ENCODE assay signal across 29 cellular contexts in genomic region chr19:28691683-28692082, GRCh38.
"Had no signal": no experiment of that assay in that cellular context is flagged by ENCODE, and none has a peak within 500 bp of the region (broad histone marks: within the 10 kb centered on the region; RNA-seq: fewer than 3 reads in every experiment).

No MANE protein-coding gene starts in this region.

- DNase-seq: activated CD4-positive, alpha-beta T cell treated with anti-CD3 and anti-CD28 coated beads for 36 hours; activated CD4-positive, alpha-beta T cell treated with anti-CD3 and anti-CD28 coated beads, Interleukin-2, amount 10 ng/mL, durations not matched to agents 7 days and 5 days; activated CD4-positive, alpha-beta T cell treated with anti-CD3 and anti-CD28 coated beads, Interleukin-2, amount 50 U/mL, for 48 hours; activated CD8-positive, alpha-beta T cell treated with anti-CD3 and anti-CD28 coated beads, Interleukin-2, amount 10 ng/mL, durations not matched to agents 7 days and 5 days; activated gamma-delta T cell; activated naive CD4-positive, alpha-beta T cell treated with Interleukin-2 at 50 U/mL for 16 hours; activated naive CD8-positive, alpha-beta T cell treated with anti-CD3 and anti-CD28 coated beads, Interleukin-2, amount 10 ng/mL, durations not matched to agents 7 days and 5 days; activated T-cell treated with anti-CD3 and anti-CD28 coated beads, Interleukin-2, amount 50 U/mL, for 24 hours; adrenal gland; anterior cingulate cortex; central memory CD4-positive, alpha-beta T cell; Karpas-422; NCI-H1048; NCI-H1105 treated with DMSO at 0.1 percent for 48 hours; NCI-H1436; NCI-H1694; NCI-H1930; NCI-H2081 treated with DMSO at 0.1 percent for 48 hours; NCI-H226; NCI-H446 treated with DMSO at 0.1 percent for 48 hours; NCI-H524; NCI-H69; SHP77; SJCRH30; T1000 had no signal

- H3K4me3 ChIP-seq: adrenal gland, SJCRH30, SK-N-MC had no signal

- ATAC-seq: activated CD4-positive, alpha-beta T cell treated with anti-CD3 and anti-CD28 coated beads for 36 hours; activated CD4-positive, CD25-positive, alpha-beta regulatory T cell treated with anti-CD3 and anti-CD28 coated beads, Interleukin-2, amount 50 U/mL, for 24 hours; activated CD8-positive, alpha-beta T cell treated with anti-CD3 and anti-CD28 coated beads, Interleukin-2, amount 10 ng/mL, durations not matched to agents 7 days and 5 days; Panc1; WTC11 had no signal
